ENCODE assay signal across 11 cellular contexts in the genomic region with DNA sequence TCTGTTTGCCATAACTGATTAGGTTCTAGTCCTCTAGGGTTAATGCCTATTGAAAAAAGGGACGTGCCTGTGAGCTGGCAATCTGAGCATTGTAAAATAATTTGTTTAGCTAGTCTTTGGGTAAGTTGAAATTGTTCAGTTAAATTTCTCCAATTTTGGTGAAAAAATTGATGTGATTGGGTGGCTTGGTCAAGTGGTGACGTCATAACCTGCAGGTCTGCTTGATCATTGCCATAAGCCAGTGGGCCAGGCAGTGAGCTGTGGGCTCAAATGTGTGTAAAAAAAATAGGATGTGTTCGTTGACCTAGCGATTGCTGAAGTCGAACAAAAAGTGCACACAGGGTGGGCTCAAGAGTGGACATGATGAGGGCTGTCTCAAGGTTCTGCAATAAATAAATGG.
"Had no signal": no experiment of that assay in that cellular context is flagged by ENCODE, and none has a peak within 500 bp of the region (broad histone marks: within the 10 kb centered on the region; RNA-seq: fewer than 3 reads in every experiment).

No MANE protein-coding gene starts in this region.

- DNase-seq: GM23248, GOT3, H7, H9, HCEC 1CT, HFFc6 had no signal

- H3K9me3 ChIP-seq: HAP-1 had no signal

- H3K9ac ChIP-seq: GM23248 had no signal

- H3K27ac ChIP-seq: GM23248 had no signal

- H3K4me2 ChIP-seq: GM23338 had no signal

- FAIRE-seq: H1, H54 had no signal

- H3K36me3 ChIP-seq: HAP-1 had no signal

- H3K4me1 ChIP-seq: HAP-1 had no signal

- H2AFZ ChIP-seq: GM23248, GM23338 had no signal

- ATAC-seq: GM23338, HCT116 had no signal

- H3K4me3 ChIP-seq: GM23248, GM23338, HAP-1 had no signal
